Comparison of ENCODE assay signal across 12 cellular contexts in genomic region chr2:26175191-26175715, GRCh38.
"Had no signal": no experiment of that assay in that cellular context is flagged by ENCODE, and none has a peak within 500 bp of the region (broad histone marks: within the 10 kb centered on the region; RNA-seq: fewer than 3 reads in every experiment).

No MANE protein-coding gene starts in this region.

- DNase-seq: activated CD4-positive, alpha-beta T cell treated with anti-CD3 and anti-CD28 coated beads for 1 hour; activated CD4-positive, alpha-beta T cell treated with anti-CD3 and anti-CD28 coated beads, Interleukin-2, amount 50 U/mL, for 48 hours; activated naive CD8-positive, alpha-beta T cell treated with anti-CD3 and anti-CD28 coated beads, Interleukin-2, amount 10 ng/mL, durations not matched to agents 7 days and 5 days; activated T-cell treated with anti-CD3 and anti-CD28 coated beads, Interleukin-2, amount 50 U/mL, for 48 hours; aorta; effector memory CD4-positive, alpha-beta T cell; gastrocnemius medialis; stimulated activated CD4-positive, alpha-beta T cell treated with anti-CD3 and anti-CD28 coated beads, Interleukin-2, amount 100 ng/mL, for 48 hours; stimulated activated naive CD4-positive, alpha-beta T cell treated with Interleukin-2 at 50 U/mL for 16 hours; T-helper 9 cell; testis had no signal

- H3K36me3 ChIP-seq: gastrocnemius medialis had no signal

- H3K27me3 ChIP-seq: testis had no signal

- H3K9me3 Mint-ChIP-seq: activated naive CD8-positive, alpha-beta T cell treated with anti-CD3 and anti-CD28 coated beads, Interleukin-2, amount 10 ng/mL, durations not matched to agents 7 days and 5 days had no signal

- H3K27ac ChIP-seq: epithelial cell of prostate, gastrocnemius medialis, testis had no signal

- H3K27ac Mint-ChIP-seq: activated naive CD8-positive, alpha-beta T cell treated with anti-CD3 and anti-CD28 coated beads, Interleukin-2, amount 10 ng/mL, durations not matched to agents 7 days and 5 days had no signal

- ATAC-seq: gastrocnemius medialis had no signal

- H3K4me3 Mint-ChIP-seq: activated naive CD8-positive, alpha-beta T cell treated with anti-CD3 and anti-CD28 coated beads, Interleukin-2, amount 10 ng/mL, durations not matched to agents 7 days and 5 days had no signal

- H3K4me3 ChIP-seq: gastrocnemius medialis, testis had no signal

- H3K9me3 ChIP-seq: gastrocnemius medialis, testis had no signal
